Comparison of ENCODE assay signal across 8 cellular contexts in the genomic region with DNA sequence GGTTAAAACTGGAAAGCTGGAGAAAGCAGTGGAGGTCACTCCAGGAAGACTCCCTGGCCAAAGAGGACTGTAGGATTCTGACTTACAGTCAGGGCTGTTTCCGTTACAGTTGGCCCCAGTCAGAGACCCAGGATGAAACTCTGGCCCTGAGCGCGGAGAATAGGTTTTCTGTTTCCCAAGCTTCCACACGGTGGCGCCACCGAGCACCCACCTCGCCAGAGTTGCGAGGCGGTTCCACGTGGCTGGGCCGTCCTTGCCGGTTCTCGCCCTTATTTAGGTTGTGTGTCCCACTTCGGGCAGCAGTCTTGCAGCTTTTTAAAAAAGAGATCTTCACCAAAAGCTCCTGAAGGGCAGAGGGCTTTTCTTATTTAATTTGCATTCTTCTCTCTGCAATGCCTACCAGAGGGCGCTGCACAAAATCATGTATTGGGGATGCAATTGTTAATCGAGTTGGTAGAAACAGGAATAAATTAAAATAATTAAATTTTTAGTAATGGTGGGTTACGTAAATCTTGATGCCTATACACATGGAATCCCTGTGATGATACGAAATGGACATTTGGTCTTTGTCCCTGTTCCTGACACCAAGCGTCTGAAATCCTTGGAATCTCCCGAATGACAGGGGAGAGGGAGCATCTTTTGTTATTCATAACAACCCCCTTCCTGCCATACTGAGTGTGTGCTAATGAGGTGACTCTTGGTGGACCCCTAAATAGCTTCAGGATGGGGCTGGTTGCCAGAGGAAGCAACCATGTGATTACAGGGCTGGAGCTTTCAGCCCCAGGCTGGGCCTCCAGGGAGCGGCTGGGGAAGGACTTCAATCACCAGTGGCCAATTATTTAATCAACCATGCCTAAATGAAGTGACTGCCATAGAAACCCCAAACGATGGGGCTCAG. TPM values are rescaled to one million over a fixed set of nuclear protein-coding genes. Genes with fewer than 3 reads are reported as not detected.
DNase-seq lines count a peak whose midpoint lies in the region; ATAC-seq, FAIRE-seq and TF ChIP-seq lines count a peak whose summit lies in the region.

No MANE protein-coding gene starts in this region.

- peak; percentile 54 to 58 for TF ChIP-seq RAD21 in A549 (conservative IDR thresholded peaks at IDR 0.05 in 1 of 2, IDR thresholded peaks at IDR 0.05 in 1 of 2)

- no peak for FAIRE-seq in A549 (lab: Jason Lieb, UNC)

- POLR2A ChIA-PET in A549 (lab: Yijun Ruan, JAX), result no interaction called here

- no peak overlapping the region for H3K4me3 ChIP-seq in A549
- no peak overlapping the region for H3K4me3 ChIP-seq in SJSA1
- no peak overlapping the region for H3K4me3 ChIP-seq in right cardiac atrium (ENCODE audit: low read length)

- intact Hi-C loops in right cardiac atrium (cut with DNase I), result no loop called here

- no peaks in the 10 kb centered on the region for H3K27me3 ChIP-seq in SJSA1 (replicated peaks)
- no peaks in the 10 kb centered on the region for H3K27me3 ChIP-seq in right cardiac atrium (ENCODE audit: control insufficient read depth, insufficient read depth)

- no peaks in the 10 kb centered on the region for H3K36me3 ChIP-seq in SJSA1

- DNase-seq in A549 (ENCODE audit: low read depth in 1 of 2, low spot score in 1 of 2), result peak; percentile 58 to 75
- peak; percentile 56 for DNase-seq in GM19240 (ENCODE audit: insufficient read length, low spot score)
- DNase-seq in SJSA1 (ENCODE audit: low read depth in 1 of 2, low spot score in 2 of 2), result peak; percentile 16 to 55
- peak; percentile 71 for DNase-seq in activated naive CD4-positive, alpha-beta T cell treated with anti-CD3 and anti-CD28 coated beads, Interleukin-2, amount 50 U/mL, for 16 hours
- DNase-seq in right cardiac atrium, result peak; percentile 62 to 84 (median 76)
- DNase-seq in stimulated activated CD4-positive, alpha-beta T cell treated with anti-CD3 and anti-CD28 coated beads, Interleukin-12 subunit alpha, Interleukin-12 subunit beta, amount 100 ng/mL, for 48 hours (ENCODE audit: low read depth in 2 of 3, low spot score in 1 of 3), result peak; percentile 51 to 73 (median 59)
- no peak for DNase-seq in NCI-H1930 (lab: John Stamatoyannopoulos, UW)

- peak; percentile 86 for TF ChIP-seq CTCF in A549 (IDR thresholded peaks at IDR 0.05)

- TF ChIP-seq EP300 in A549 (IDR thresholded peaks at IDR 0.05), result no peak

- H3K27ac ChIP-seq in A549 (no peak overlapping the region), SJSA1 (no peak overlapping the region), right cardiac atrium (ENCODE audit: low read length) (no peak overlapping the region)

- CTCF ChIA-PET in A549 (lab: Yijun Ruan, JAX), result interaction anchor here (0.6 to 13.0 kb wide), 29 partner anchors 9 to 121 kb away, joined by 3 to 128 read pairs (median 5); partner anchors contain the start of gene S100A9

- WGBS in A549 (ENCODE audit: missing lambda C conversion rate), result 32% methylated on average over 22 of the region's 22 CpGs
- 17% methylated on average over 22 of the region's 22 CpGs for WGBS in right cardiac atrium

- peak overlapping the region; percentile 34; the same call in 2 of the 3 replicates for H3K4me2 ChIP-seq in A549

- TF ChIP-seq POLR2A in A549 (IDR thresholded peaks at IDR 0.05; ENCODE audit: low read length), result no peak

- no peaks in the 10 kb centered on the region for H3K4me1 ChIP-seq in A549
- H3K4me1 ChIP-seq in SJSA1 (replicated peaks), result no peaks in the 10 kb centered on the region
- H3K4me1 ChIP-seq in right cardiac atrium (ENCODE audit: control insufficient read depth, insufficient read depth, low read length), result no peaks in the 10 kb centered on the region

- peak; percentile 76 to 94; a peak in 5 of 6 replicates for ATAC-seq in A549
- ATAC-seq in right cardiac atrium, result peak; percentile 60 to 81
- no peak for ATAC-seq in HG03521 (IDR thresholded peaks at IDR 0.05; ENCODE audit: unreplicated experiment)

- no peaks in the 10 kb centered on the region; the same call in 2 of the 3 replicates for H3K9me3 ChIP-seq in A549
- no peaks in the 10 kb centered on the region for H3K9me3 ChIP-seq in SJSA1 (replicated peaks)
- H3K9me3 ChIP-seq in right cardiac atrium (ENCODE audit: control insufficient read depth, low read length), result no peaks in the 10 kb centered on the region

TF ChIP-seq in A549, 52 proteins besides CTCF, POLR2A, EP300 and RAD21 (continues in another document):
- no peak for TF ChIP-seq BHLHE40 (IDR thresholded peaks at IDR 0.05; ENCODE audit: low read depth, low read length)
- TF ChIP-seq RFX5 (IDR thresholded peaks at IDR 0.05), result no peak
- no peak for TF ChIP-seq CBX2 (IDR thresholded peaks at IDR 0.05; ENCODE audit: borderline replicate concordance, low read depth)
- TF ChIP-seq, protein P1, sequence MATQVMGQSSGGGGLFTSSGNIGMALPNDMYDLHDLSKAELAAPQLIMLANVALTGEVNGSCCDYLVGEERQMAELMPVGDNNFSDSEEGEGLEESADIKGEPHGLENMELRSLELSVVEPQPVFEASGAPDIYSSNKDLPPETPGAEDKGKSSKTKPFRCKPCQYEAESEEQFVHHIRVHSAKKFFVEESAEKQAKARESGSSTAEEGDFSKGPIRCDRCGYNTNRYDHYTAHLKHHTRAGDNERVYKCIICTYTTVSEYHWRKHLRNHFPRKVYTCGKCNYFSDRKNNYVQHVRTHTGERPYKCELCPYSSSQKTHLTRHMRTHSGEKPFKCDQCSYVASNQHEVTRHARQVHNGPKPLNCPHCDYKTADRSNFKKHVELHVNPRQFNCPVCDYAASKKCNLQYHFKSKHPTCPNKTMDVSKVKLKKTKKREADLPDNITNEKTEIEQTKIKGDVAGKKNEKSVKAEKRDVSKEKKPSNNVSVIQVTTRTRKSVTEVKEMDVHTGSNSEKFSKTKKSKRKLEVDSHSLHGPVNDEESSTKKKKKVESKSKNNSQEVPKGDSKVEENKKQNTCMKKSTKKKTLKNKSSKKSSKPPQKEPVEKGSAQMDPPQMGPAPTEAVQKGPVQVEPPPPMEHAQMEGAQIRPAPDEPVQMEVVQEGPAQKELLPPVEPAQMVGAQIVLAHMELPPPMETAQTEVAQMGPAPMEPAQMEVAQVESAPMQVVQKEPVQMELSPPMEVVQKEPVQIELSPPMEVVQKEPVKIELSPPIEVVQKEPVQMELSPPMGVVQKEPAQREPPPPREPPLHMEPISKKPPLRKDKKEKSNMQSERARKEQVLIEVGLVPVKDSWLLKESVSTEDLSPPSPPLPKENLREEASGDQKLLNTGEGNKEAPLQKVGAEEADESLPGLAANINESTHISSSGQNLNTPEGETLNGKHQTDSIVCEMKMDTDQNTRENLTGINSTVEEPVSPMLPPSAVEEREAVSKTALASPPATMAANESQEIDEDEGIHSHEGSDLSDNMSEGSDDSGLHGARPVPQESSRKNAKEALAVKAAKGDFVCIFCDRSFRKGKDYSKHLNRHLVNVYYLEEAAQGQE (IDR thresholded peaks at IDR 0.05), result no peak
- TF ChIP-seq KDM5A (IDR thresholded peaks at IDR 0.05), result no peak
- TF ChIP-seq JUNB (IDR thresholded peaks at IDR 0.05), result no peak
- no peak for TF ChIP-seq HDAC2 (IDR thresholded peaks at IDR 0.05)
- TF ChIP-seq EHF (CRISPR knock-in tag; IDR thresholded peaks at IDR 0.05), result no peak
- TF ChIP-seq HOXB5 (CRISPR knock-in tag; IDR thresholded peaks at IDR 0.05), result no peak
- TF ChIP-seq SMC3 (IDR thresholded peaks at IDR 0.05), result peak; percentile 80
- TF ChIP-seq E2F6 (IDR thresholded peaks at IDR 0.05; ENCODE audit: borderline replicate concordance, low read depth), result peak; percentile 91
- TF ChIP-seq EHMT2 (IDR thresholded peaks at IDR 0.05; ENCODE audit: low read depth), result no peak
- TF ChIP-seq HOXB13 (CRISPR knock-in tag; IDR thresholded peaks at IDR 0.05; ENCODE audit: low read depth), result no peak
- TF ChIP-seq PHF8 (IDR thresholded peaks at IDR 0.05; ENCODE audit: borderline replicate concordance, low read depth), result no peak
- no peak for TF ChIP-seq ZSCAN20 (CRISPR knock-in tag; IDR thresholded peaks at IDR 0.05)
- no peak for TF ChIP-seq CBX8 (IDR thresholded peaks at IDR 0.05)
- no peak for TF ChIP-seq HEYL (CRISPR knock-in tag; IDR thresholded peaks at IDR 0.05)
- TF ChIP-seq CHD4 (IDR thresholded peaks at IDR 0.05; ENCODE audit: borderline replicate concordance), result no peak
- TF ChIP-seq NFE2L2 (conservative IDR thresholded peaks at IDR 0.05; ENCODE audit: low read length), result no peak
- peak; percentile 75; the same call in 1 of the 2 replicates for TF ChIP-seq MYC (IDR thresholded peaks at IDR 0.05; ENCODE audit: borderline replicate concordance, low read length)
- TF ChIP-seq GATA3 (IDR thresholded peaks at IDR 0.05; ENCODE audit: borderline replicate concordance), result no peak
- no peak for TF ChIP-seq JUN (IDR thresholded peaks at IDR 0.05)
- no peak for TF ChIP-seq CHD2 (IDR thresholded peaks at IDR 0.05; ENCODE audit: low read length, partially characterized antibody)
- TF ChIP-seq NPAS2 (CRISPR knock-in tag; IDR thresholded peaks at IDR 0.05; ENCODE audit: borderline replicate concordance), result no peak

RNA-seq across cellular contexts. Expression of gene S100A7, which starts 5.5 kb away (rescaled TPM):
- polyA plus RNA-seq in A549 (2011; rRNA removed), result not detected in 2 replicates
- not detected in 2 replicates for polyA plus RNA-seq in A549 (2012; cell fraction: cytosol; rRNA removed)
- polyA plus RNA-seq in A549 (2012; cell fraction: nucleus; rRNA removed), result not detected in 2 replicates
- not detected in 3 replicates for polyA plus RNA-seq in A549 (2017; fragmentation: RNase III; extraction: RNeasy Plus Mini Kit Qiagen cat#74134 plus additional on column Dnase treatment)
- polyA minus RNA-seq in A549 (2011; rRNA and poly(A)+ RNA removed), result not detected in 2 replicates
- not detected in 2 replicates for total RNA-seq in SJSA1 (2014; rRNA removed; shearing (Covaris generic))
- total RNA-seq in right cardiac atrium, result not detected
- not detected for polyA plus RNA-seq in right cardiac atrium

RNA-seq across cellular contexts. Expression of gene S100A7A, which starts 49.7 kb away (rescaled TPM):
- not detected in 2 replicates for polyA plus RNA-seq in A549 (2011; rRNA removed)
- not detected in 2 replicates for polyA plus RNA-seq in A549 (2012; cell fraction: cytosol; rRNA removed)
- polyA plus RNA-seq in A549 (2012; cell fraction: nucleus; rRNA removed), result not detected in 2 replicates
- polyA plus RNA-seq in A549 (2017; fragmentation: RNase III; extraction: RNeasy Plus Mini Kit Qiagen cat#74134 plus additional on column Dnase treatment), result not detected in 3 replicates
- not detected in 2 replicates for polyA minus RNA-seq in A549 (2011; rRNA and poly(A)+ RNA removed)
- total RNA-seq in SJSA1 (2014; rRNA removed; shearing (Covaris generic)), result not detected in 2 replicates
- not detected for total RNA-seq in right cardiac atrium
- not detected for polyA plus RNA-seq in right cardiac atrium

Comparison
In these comparisons a context has a peak if more than half of its experiments do, and no peak if none do; other contexts are left out.
1. DNase-seq: peak in A549 (2 of 2), GM19240 (single experiment), SJSA1 (2 of 2), activated naive CD4-positive, alpha-beta T cell treated with anti-CD3 and anti-CD28 coated beads, Interleukin-2, amount 50 U/mL, for 16 hours (single experiment), right cardiac atrium (3 of 3) and stimulated activated CD4-positive, alpha-beta T cell treated with anti-CD3 and anti-CD28 coated beads, Interleukin-12 subunit alpha, Interleukin-12 subunit beta, amount 100 ng/mL, for 48 hours (3 of 3); none in NCI-H1930 (0 of 2).